Comparison of ENCODE assay signal across 18 cellular contexts in genomic region chr2:15745907-15746306, GRCh38.
A peak's percentile ranks its signal among the peaks of the same experiment; 100 is the strongest.
DNase-seq lines count a peak whose midpoint lies in the region; ATAC-seq lines count a peak whose summit lies in the region.
"Had no signal": no experiment of that assay in that cellular context is flagged by ENCODE, and none has a peak within 500 bp of the region (broad histone marks: within the 10 kb centered on the region; RNA-seq: fewer than 3 reads in every experiment).

No MANE protein-coding gene starts in this region.

- H3K4me3 Mint-ChIP-seq in stimulated activated naive CD8-positive, alpha-beta T cell treated with anti-CD3 and anti-CD28 coated beads, Interleukin-15, amount 100 ng/mL, for 72 hours = no peak overlapping the region
- no peak overlapping the region for H3K4me3 Mint-ChIP-seq in activated T-cell treated with anti-CD3 and anti-CD28 coated beads, Interleukin-2, amount 50 U/mL, for 24 hours
- H3K4me3 Mint-ChIP-seq: CD4-positive, CD25-positive, alpha-beta regulatory T cell had no signal

- no peak overlapping the region for H2AFZ ChIP-seq in mesenchymal stem cell (ENCODE audit: low read depth, low read length)

- H3K4ac ChIP-seq in mesenchymal stem cell (ENCODE audit: low read depth in 1 of 2, low read length in 2 of 2) = no peak overlapping the region

- H2BK15ac ChIP-seq in mesenchymal stem cell (ENCODE audit: low read depth, poor library complexity, severe bottlenecking) = no peak overlapping the region

- H4K91ac ChIP-seq in mesenchymal stem cell (ENCODE audit: low read length) = no peak overlapping the region

- no peak overlapping the region for H3K14ac ChIP-seq in mesenchymal stem cell (ENCODE audit: low read length in 2 of 2)

- H3K79me1 ChIP-seq in mesenchymal stem cell (replicated peaks; ENCODE audit: low read length, poor library complexity, severe bottlenecking) = no peaks in the 10 kb centered on the region

- peaks cover 33% of the 10 kb centered on the region for H3K27me3 Mint-ChIP-seq in stimulated activated naive CD8-positive, alpha-beta T cell treated with anti-CD3 and anti-CD28 coated beads, Interleukin-15, amount 100 ng/mL, for 72 hours
- peaks cover 10% of the 10 kb centered on the region for H3K27me3 Mint-ChIP-seq in activated T-cell treated with anti-CD3 and anti-CD28 coated beads, Interleukin-2, amount 50 U/mL, for 24 hours

- H3K27me3 ChIP-seq in duodenal mucosa (ENCODE audit: control insufficient read depth in 1 of 2, insufficient read depth in 2 of 2, low read length in 2 of 2) (no peaks in the 10 kb centered on the region), mesenchymal stem cell (ENCODE audit: control insufficient read depth in 1 of 2, insufficient read depth in 1 of 2, low read length in 2 of 2) (peaks cover 0 to 48% of the 10 kb centered on the region in 2 experiments)
- H3K27me3 ChIP-seq: BE2C, Peyer's patch had no signal

- no peak overlapping the region for H2BK120ac ChIP-seq in mesenchymal stem cell (ENCODE audit: low read depth, low read length)

- H3K9ac ChIP-seq in duodenal mucosa (ENCODE audit: low read depth in 1 of 2, low read length in 2 of 2) (no peak overlapping the region), mesenchymal stem cell (ENCODE audit: low read length) (no peak overlapping the region)

- no peak overlapping the region for H3K4me2 ChIP-seq in mesenchymal stem cell (ENCODE audit: low read length, poor library complexity, severe bottlenecking)

- no peak overlapping the region for H2BK12ac ChIP-seq in mesenchymal stem cell (ENCODE audit: low read length in 2 of 2)

- H3K4me3 ChIP-seq in duodenal mucosa (ENCODE audit: low read depth in 1 of 2, low read length in 2 of 2) (no peak overlapping the region), mesenchymal stem cell (ENCODE audit: insufficient read depth in 1 of 2, low read depth in 1 of 2, low read length in 2 of 2) (no peak overlapping the region)
- H3K4me3 ChIP-seq: Peyer's patch had no signal

- H3K36me3 Mint-ChIP-seq in activated T-cell treated with anti-CD3 and anti-CD28 coated beads, Interleukin-2, amount 50 U/mL, for 24 hours (ENCODE audit: low read depth) = no peaks in the 10 kb centered on the region
- H3K36me3 Mint-ChIP-seq: CD4-positive, CD25-positive, alpha-beta regulatory T cell had no signal

- H2AK5ac ChIP-seq in mesenchymal stem cell (ENCODE audit: low read length, severe bottlenecking) = peak overlapping the region; percentile 86

- H3K9me3 ChIP-seq in duodenal mucosa (ENCODE audit: control insufficient read depth in 1 of 2, low read length in 2 of 2) = no peaks in the 10 kb centered on the region
- no peaks in the 10 kb centered on the region for H3K9me3 ChIP-seq in mesenchymal stem cell (ENCODE audit: control insufficient read depth, low read length)
- H3K9me3 ChIP-seq: BE2C, Peyer's patch had no signal

- DNase-seq in stimulated activated naive CD8-positive, alpha-beta T cell treated with anti-CD3 and anti-CD28 coated beads, Interleukin-15, amount 100 ng/mL, for 72 hours = no peak
- DNase-seq in stimulated activated naive CD8-positive, alpha-beta T cell treated with anti-CD3 and anti-CD28 coated beads, Interleukin-15, Interleukin-2, amounts not matched to agents 100 U/mL and 50 U/mL, for 24 hours = no peak
- DNase-seq in mesenchymal stem cell (no peak), SIG-M5 treated with dmso at 0.1 percent for 504 hours (lab: John Stamatoyannopoulos, UW; ENCODE audit: unreplicated experiment) (no peak)
- DNase-seq in activated T-cell treated with anti-CD3 and anti-CD28 coated beads, Interleukin-2, amount 50 U/mL, for 24 hours = no peak
- DNase-seq: BE2C; CD4-positive, CD25-positive, alpha-beta regulatory T cell; COR-L47; DMS 273 treated with DMSO at 0.1 percent for 48 hours; Kasumi-1; NCI-H1417; NCI-H1694 treated with DMSO at 0.1 percent for 48 hours; NCI-H2081 treated with DMSO at 0.1 percent for 48 hours; NCI-H2171 treated with DMSO at 0.1 percent for 48 hours; NCI-H524 treated with DMSO at 0.1 percent for 48 hours had no signal

- peak overlapping the region in 1 of 2 donors; percentile 49 for H3K27ac Mint-ChIP-seq in stimulated activated naive CD8-positive, alpha-beta T cell treated with anti-CD3 and anti-CD28 coated beads, Interleukin-15, amount 100 ng/mL, for 72 hours
- H3K27ac Mint-ChIP-seq in activated T-cell treated with anti-CD3 and anti-CD28 coated beads, Interleukin-2, amount 50 U/mL, for 24 hours = no peak overlapping the region
- H3K27ac Mint-ChIP-seq: CD4-positive, CD25-positive, alpha-beta regulatory T cell had no signal

- H3K9me3 Mint-ChIP-seq in stimulated activated naive CD8-positive, alpha-beta T cell treated with anti-CD3 and anti-CD28 coated beads, Interleukin-15, amount 100 ng/mL, for 72 hours = no peaks in the 10 kb centered on the region
- no peaks in the 10 kb centered on the region for H3K9me3 Mint-ChIP-seq in activated T-cell treated with anti-CD3 and anti-CD28 coated beads, Interleukin-2, amount 50 U/mL, for 24 hours

- no peaks in the 10 kb centered on the region for H3K4me1 Mint-ChIP-seq in stimulated activated naive CD8-positive, alpha-beta T cell treated with anti-CD3 and anti-CD28 coated beads, Interleukin-15, amount 100 ng/mL, for 72 hours
- H3K4me1 Mint-ChIP-seq in activated T-cell treated with anti-CD3 and anti-CD28 coated beads, Interleukin-2, amount 50 U/mL, for 24 hours (ENCODE audit: low read depth) = no peaks in the 10 kb centered on the region
- H3K4me1 Mint-ChIP-seq: CD4-positive, CD25-positive, alpha-beta regulatory T cell had no signal

- no peak overlapping the region for H3K18ac ChIP-seq in mesenchymal stem cell (ENCODE audit: low read depth in 1 of 2, low read length in 2 of 2)

- H2BK5ac ChIP-seq in mesenchymal stem cell (ENCODE audit: low read depth, low read length, poor library complexity, severe bottlenecking) = peak overlapping the region; percentile 20

- H3K4me1 ChIP-seq in duodenal mucosa (ENCODE audit: control insufficient read depth in 1 of 2, insufficient read depth in 2 of 2, low read length in 2 of 2) (peaks cover 12 to 14% of the 10 kb centered on the region in 2 donors), mesenchymal stem cell (ENCODE audit: control insufficient read depth, insufficient read depth, low read depth, low read length) (peaks cover 32% of the 10 kb centered on the region)
- H3K4me1 ChIP-seq: BE2C had no signal

- no peaks in the 10 kb centered on the region for H3K36me3 ChIP-seq in duodenal mucosa (ENCODE audit: control insufficient read depth in 1 of 2, insufficient read depth in 2 of 2, low read length in 2 of 2)
- no peaks in the 10 kb centered on the region for H3K36me3 ChIP-seq in mesenchymal stem cell (ENCODE audit: control insufficient read depth in 1 of 2, insufficient read depth in 2 of 2, low read depth in 1 of 2, low read length in 2 of 2)
- H3K36me3 ChIP-seq: BE2C, Peyer's patch had no signal

- H3K23ac ChIP-seq in mesenchymal stem cell (ENCODE audit: low read length in 2 of 2) = no peak overlapping the region

- H3K27ac ChIP-seq in duodenal mucosa (ENCODE audit: low read depth, low read length) = peak overlapping the region; percentile 13
- H3K27ac ChIP-seq in mesenchymal stem cell (ENCODE audit: low read length, poor library complexity, severe bottlenecking) = peak overlapping the region; percentile 55
- H3K27ac ChIP-seq: Peyer's patch had no signal

- 83% methylated on average over 4 of the region's 5 CpGs for WGBS in mesenchymal stem cell

- no peak overlapping the region for H4K8ac ChIP-seq in mesenchymal stem cell (ENCODE audit: low read length)

- ATAC-seq in stimulated activated naive CD8-positive, alpha-beta T cell treated with anti-CD3 and anti-CD28 coated beads, Interleukin-15, amount 100 ng/mL, for 72 hours = peak; percentile 37
- ATAC-seq in stimulated activated naive CD8-positive, alpha-beta T cell treated with anti-CD3 and anti-CD28 coated beads, Interleukin-15, Interleukin-2, amounts not matched to agents 100 U/mL and 50 U/mL, for 24 hours = no peak
- no peak for ATAC-seq in HG03520 (IDR thresholded peaks at IDR 0.05; ENCODE audit: unreplicated experiment)
